ENCODE assay signal across 7 cellular contexts in the genomic region with DNA sequence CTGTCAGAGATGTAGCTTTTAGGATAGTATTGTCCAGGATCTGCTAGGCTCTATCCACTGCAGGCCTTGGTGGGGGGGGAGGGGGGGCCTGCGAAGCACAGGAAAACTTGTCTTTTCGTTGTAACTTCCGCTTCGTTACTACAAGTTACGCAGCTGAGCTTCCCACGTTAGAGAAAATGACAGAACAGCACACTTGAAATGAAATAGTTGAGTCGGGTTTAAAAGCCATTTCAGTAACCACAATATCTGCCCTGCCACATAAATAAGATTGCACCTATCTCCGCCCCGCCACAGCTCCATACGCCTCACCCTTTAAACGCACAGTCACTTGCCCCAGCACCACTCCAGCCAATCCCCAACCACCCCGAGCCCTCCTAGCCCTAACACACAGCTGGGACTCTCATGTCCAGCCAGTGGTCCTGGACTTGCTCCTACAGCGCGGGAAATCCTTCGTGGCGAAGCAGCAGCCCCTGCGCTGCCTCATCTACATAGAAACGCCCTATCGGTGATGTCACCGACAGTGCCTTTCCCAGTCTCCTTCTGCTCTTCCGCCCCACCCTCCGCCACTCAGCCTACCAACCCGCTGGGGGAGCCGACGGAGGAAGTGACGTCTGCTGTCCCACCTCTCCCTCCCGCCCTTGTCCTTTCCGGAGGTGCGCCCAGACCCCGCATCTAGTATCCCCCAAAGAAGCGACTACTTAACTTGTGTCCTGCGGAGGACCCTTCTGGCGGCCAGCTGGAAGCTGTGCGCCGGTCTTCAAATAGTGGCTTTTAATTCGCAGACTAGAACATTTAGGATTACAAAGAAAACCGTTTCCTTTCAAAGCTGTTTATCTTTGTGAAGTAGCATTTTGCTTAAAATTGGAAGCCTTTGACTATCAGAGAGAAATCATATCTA. TPM values are rescaled to one million over a fixed set of nuclear protein-coding genes. Genes with fewer than 3 reads are reported as not detected.
DNase-seq lines count a peak whose midpoint lies in the region; ATAC-seq lines count a peak whose summit lies in the region.
"Not testable (repeated sequence)": the region's sequence is repeated elsewhere in the genome, so short reads cannot be mapped to it uniquely, and the experiment has no call there.

No MANE protein-coding gene starts in this region.

- intact Hi-C loops in sciatic nerve (cut with DNase I) = not testable (repeated sequence)

- H3K9me3 ChIP-seq in iPS-18c (ENCODE audit: control insufficient read depth, insufficient read depth, low read length) = not testable (repeated sequence)

- ATAC-seq in GM18519 (IDR thresholded peaks at IDR 0.05; ENCODE audit: low FRiP score, unreplicated experiment) (peak; percentile 60), HG02970 (IDR thresholded peaks at IDR 0.05; ENCODE audit: low FRiP score, unreplicated experiment) (peak; percentile 87), sciatic nerve (peak; percentile 99)

- peak; percentile 90 for DNase-seq in NCI-H2171 treated with DMSO at 0.1 percent for 48 hours (lab: John Stamatoyannopoulos, UW)
- peak; percentile 63 for DNase-seq in activated CD4-positive, alpha-beta T cell treated with anti-CD3 and anti-CD28 coated beads for 1 hour
- DNase-seq in central memory CD4-positive, alpha-beta T cell = peak; percentile 87
- peak; percentile 71 for DNase-seq in sciatic nerve (ENCODE audit: low spot score)

- H3K4me3 ChIP-seq in iPS-18c (ENCODE audit: insufficient read depth, low read depth, low read length) = peak overlapping the region; percentile 36; the same call in 1 of the 2 replicates

RNA-seq across cellular contexts. Expression of gene PPIAL4F, which starts 46.2 kb away (rescaled TPM):
- total RNA-seq in sciatic nerve = not detected

Comparison
In these comparisons a context has a peak if more than half of its experiments do, and no peak if none do; other contexts are left out.
1. Peak in every context shown above with its lines: DNase-seq, ATAC-seq and H3K4me3 ChIP-seq.